ENCODE assay signal across 7 cellular contexts in genomic region chr15:64163662-64164362, GRCh38. TPM values are rescaled to one million over a fixed set of nuclear protein-coding genes. Genes with fewer than 3 reads are reported as not detected.
DNase-seq lines count a peak whose midpoint lies in the region; ATAC-seq and TF ChIP-seq lines count a peak whose summit lies in the region.

No MANE protein-coding gene starts in this region.

- peaks cover 22 to 56% (median 53%) of the 10 kb centered on the region in 6 donors for H3K4me1 ChIP-seq in spleen

- peak; percentile 4 for ATAC-seq in GM19455 (IDR thresholded peaks at IDR 0.05; ENCODE audit: unreplicated experiment)

- H3K4me1 Mint-ChIP-seq in activated T-helper 2 cell treated with anti-CD3 and anti-CD28 coated beads, Interferon-gamma antibody, Interleukin-2, Interleukin-4, amounts not matched to agents 10 μg/mL and 5 μg/mL and 100 μg/mL, durations not matched to agents 14 hours and 24 hours and 36 hours (ENCODE audit: low read depth) = peaks cover 34% of the 10 kb centered on the region

- intact Hi-C loops in activated T-helper 2 cell treated with anti-CD3 and anti-CD28 coated beads, Interferon-gamma antibody, Interleukin-2, Interleukin-4, amounts not matched to agents 10 μg/mL and 5 μg/mL and 100 μg/mL, durations not matched to agents 14 hours and 24 hours and 36 hours (cut with micrococcal nuclease) = loop anchor here (5.0 kb wide), 1 partner anchor 193 kb away; the partner anchor contains the start of gene CSNK1G1
- intact Hi-C loops in spleen (cut with DNase I; ENCODE audit: low total_unique reads) = no loop called here

- TF ChIP-seq CTCF in HL-60 (IDR thresholded peaks at IDR 0.05; ENCODE audit: insufficient read depth, low read length) (no peak), spleen (IDR thresholded peaks at IDR 0.05 in 8 of 11, conservative IDR thresholded peaks at IDR 0.05 in 3 of 11) (no peak)

- no peak for TF ChIP-seq POLR2A in spleen (IDR thresholded peaks at IDR 0.05)

- in situ Hi-C loops in ACHN (cut with HindIII; ENCODE audit: low pct_ligation_motif_present, low pct_unique_long_range_greater_than_20kb, low sequenced_read_pairs) = no loop called here

- peaks cover 3 to 31% (median 25%) of the 10 kb centered on the region in 6 donors for H3K36me3 ChIP-seq in spleen

- no peaks in the 10 kb centered on the region for H3K9me3 Mint-ChIP-seq in activated T-helper 2 cell treated with anti-CD3 and anti-CD28 coated beads, Interferon-gamma antibody, Interleukin-2, Interleukin-4, amounts not matched to agents 10 μg/mL and 5 μg/mL and 100 μg/mL, durations not matched to agents 14 hours and 24 hours and 36 hours

- 22 to 26% (median 23%) methylated on average over 14 of the region's 14 CpGs for WGBS in spleen, 5 donors

- no peaks in the 10 kb centered on the region for H3K27me3 ChIP-seq in HL-60 (ENCODE audit: insufficient read depth, poor library complexity, severe bottlenecking)
- no peaks in the 10 kb centered on the region for H3K27me3 ChIP-seq in spleen (replicated peaks in 1 of 7)

- H3K36me3 Mint-ChIP-seq in activated T-helper 2 cell treated with anti-CD3 and anti-CD28 coated beads, Interferon-gamma antibody, Interleukin-2, Interleukin-4, amounts not matched to agents 10 μg/mL and 5 μg/mL and 100 μg/mL, durations not matched to agents 14 hours and 24 hours and 36 hours (ENCODE audit: low read depth) = peaks cover 24% of the 10 kb centered on the region

- H3K4me3 Mint-ChIP-seq in activated T-helper 2 cell treated with anti-CD3 and anti-CD28 coated beads, Interferon-gamma antibody, Interleukin-2, Interleukin-4, amounts not matched to agents 10 μg/mL and 5 μg/mL and 100 μg/mL, durations not matched to agents 14 hours and 24 hours and 36 hours (ENCODE audit: low read depth) = peak overlapping the region; percentile 87

- no peaks in the 10 kb centered on the region for H3K9me3 ChIP-seq in spleen

- H3K27ac ChIP-seq in HL-60 (replicated peaks) = peak overlapping the region; percentile 91
- peak overlapping the region; percentile 76 to 96 (median 92) for H3K27ac ChIP-seq in spleen

- peak overlapping the region; percentile 45 for H3K4me3 ChIP-seq in HL-60 (replicated peaks; ENCODE audit: insufficient read depth, low read length)
- peak overlapping the region; percentile 28 for H3K4me3 ChIP-seq in iPS-11a (ENCODE audit: low read depth, low read length)
- peak overlapping the region; percentile 88 to 96 (median 92) for H3K4me3 ChIP-seq in spleen

- peak; percentile 75 to 81 for DNase-seq in HL-60 (ENCODE audit: low read depth in 1 of 2, low spot score in 1 of 2)
- DNase-seq in activated T-helper 2 cell treated with anti-CD3 and anti-CD28 coated beads, Interferon-gamma antibody, Interleukin-2, Interleukin-4, amounts not matched to agents 10 μg/mL and 5 μg/mL and 100 μg/mL, durations not matched to agents 14 hours and 24 hours and 36 hours (ENCODE audit: low spot score) = no peak
- no peak for DNase-seq in spleen
- DNase-seq in NCI-H1694 treated with DMSO at 0.1 percent for 48 hours (lab: John Stamatoyannopoulos, UW) = no peak
- DNase-seq in ACHN = no peak

- no peaks in the 10 kb centered on the region for H3K27me3 Mint-ChIP-seq in activated T-helper 2 cell treated with anti-CD3 and anti-CD28 coated beads, Interferon-gamma antibody, Interleukin-2, Interleukin-4, amounts not matched to agents 10 μg/mL and 5 μg/mL and 100 μg/mL, durations not matched to agents 14 hours and 24 hours and 36 hours (ENCODE audit: low read depth)

- H3K27ac Mint-ChIP-seq in activated T-helper 2 cell treated with anti-CD3 and anti-CD28 coated beads, Interferon-gamma antibody, Interleukin-2, Interleukin-4, amounts not matched to agents 10 μg/mL and 5 μg/mL and 100 μg/mL, durations not matched to agents 14 hours and 24 hours and 36 hours = peak overlapping the region; percentile 97

RNA-seq across cellular contexts. Expression of gene PPIB, which starts 1.0 kb away (rescaled TPM):
- total RNA-seq in activated T-helper 2 cell treated with anti-CD3 and anti-CD28 coated beads, Interferon-gamma antibody, Interleukin-2, Interleukin-4, amounts not matched to agents 10 μg/mL and 5 μg/mL and 100 μg/mL, durations not matched to agents 14 hours and 24 hours and 36 hours = 457 and 465 TPM in 2 replicates
- total RNA-seq in spleen = 100 to 1,000 TPM; 250 to 448 (median 305) TPM
- polyA plus RNA-seq in spleen = 100 to 1,000 TPM; 281 to 402 (median 287) TPM

RNA-seq across cellular contexts. Expression of gene SNX22, which starts 12.3 kb away (rescaled TPM):
- 0.98 and 1.4 TPM in 2 replicates for total RNA-seq in activated T-helper 2 cell treated with anti-CD3 and anti-CD28 coated beads, Interferon-gamma antibody, Interleukin-2, Interleukin-4, amounts not matched to agents 10 μg/mL and 5 μg/mL and 100 μg/mL, durations not matched to agents 14 hours and 24 hours and 36 hours
- 10 to 100 TPM in 6 of 7 donors, 1 to 10 TPM in 1; 8.9 to 18.6 (median 13.6) TPM for total RNA-seq in spleen
- polyA plus RNA-seq in spleen = 10 to 100 TPM; 13.9 to 17.6 (median 17.1) TPM

Comparison
In these comparisons a context has a peak if more than half of its experiments do, and no peak if none do; other contexts are left out.
1. DNase-seq: peak in HL-60 (2 of 2); none in activated T-helper 2 cell treated with anti-CD3 and anti-CD28 coated beads, Interferon-gamma antibody, Interleukin-2, Interleukin-4, amounts not matched to agents 10 μg/mL and 5 μg/mL and 100 μg/mL, durations not matched to agents 14 hours and 24 hours and 36 hours (single experiment), spleen (single experiment), NCI-H1694 treated with DMSO at 0.1 percent for 48 hours (single experiment) and ACHN (single experiment).
2. H3K4me3 ChIP-seq: peak in every context shown above with its lines; median percentile 92 in spleen; 45 in HL-60; 28 in iPS-11a.